Comparison of ENCODE assay signal across 19 cellular contexts in the genomic region with DNA sequence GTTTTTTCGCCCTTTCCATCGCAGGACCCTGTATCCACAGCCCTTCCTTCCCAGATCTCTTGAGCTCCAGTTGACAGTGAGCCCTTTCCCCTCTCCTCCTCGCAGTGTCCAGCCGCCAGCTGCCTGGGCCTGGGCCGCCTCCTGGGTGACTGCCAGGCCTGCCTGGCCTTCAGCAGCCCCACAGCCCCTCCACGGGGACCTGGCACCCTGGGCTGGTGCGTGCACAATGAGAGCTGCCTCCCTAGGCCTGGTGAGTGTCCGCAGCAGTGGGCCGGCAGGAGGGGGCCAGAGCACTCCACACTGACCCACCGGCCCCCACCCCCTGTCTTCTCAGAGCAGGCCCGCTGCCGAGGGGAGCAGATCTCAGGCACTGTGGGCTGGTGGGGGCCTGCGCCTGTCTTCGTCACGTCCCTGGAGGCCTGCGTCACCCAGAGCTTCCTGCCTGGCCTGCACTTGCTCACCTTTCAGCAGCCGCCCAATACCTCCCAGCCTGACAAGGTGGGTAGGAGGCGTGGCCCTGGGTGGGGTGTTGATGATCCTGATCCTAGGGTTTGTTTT. TPM values are rescaled to one million over a fixed set of nuclear protein-coding genes. Genes with fewer than 3 reads are reported as not detected.
DNase-seq lines count a peak whose midpoint lies in the region; ATAC-seq and TF ChIP-seq lines count a peak whose summit lies in the region.
"Had no signal": no experiment of that assay in that cellular context is flagged by ENCODE, and none has a peak within 500 bp of the region (broad histone marks: within the 10 kb centered on the region; RNA-seq: fewer than 3 reads in every experiment).

No MANE protein-coding gene starts in this region.

- no peaks in the 10 kb centered on the region for H3K79me2 ChIP-seq in neural progenitor cell (ENCODE audit: low read depth)

- no peaks in the 10 kb centered on the region for H3K27me3 ChIP-seq in neural progenitor cell
- no peaks in the 10 kb centered on the region for H3K27me3 ChIP-seq in upper lobe of right lung
- H3K27me3 ChIP-seq: BLaER1 had no signal

- ATAC-seq in Right ventricle myocardium inferior: no peak
- peak; percentile 32 for ATAC-seq in upper lobe of right lung
- ATAC-seq in activated CD4-positive, CD25-positive, alpha-beta regulatory T cell treated with anti-CD3 and anti-CD28 coated beads, Interleukin-2, amount 50 U/mL, for 24 hours: no peak
- ATAC-seq in HG03095 (IDR thresholded peaks at IDR 0.05; ENCODE audit: unreplicated experiment): no peak

- H3K4me3 ChIP-seq in neural progenitor cell (no peak overlapping the region), upper lobe of right lung (no peak overlapping the region)
- H3K4me3 ChIP-seq: BLaER1, GM23338 had no signal

- H3K27ac ChIP-seq in neural progenitor cell: no peak overlapping the region
- no peak overlapping the region for H3K27ac ChIP-seq in upper lobe of right lung
- H3K27ac ChIP-seq: 22Rv1, BLaER1 had no signal

- TF ChIP-seq CTCF in endothelial cell (IDR thresholded peaks at IDR 0.05; ENCODE audit: unreplicated experiment) (no peak), neural progenitor cell (IDR thresholded peaks at IDR 0.05) (no peak), upper lobe of right lung (IDR thresholded peaks at IDR 0.05) (no peak)

- H3K36me3 Mint-ChIP-seq in endothelial cell (ENCODE audit: low read depth, unreplicated experiment): peaks cover 31% of the 10 kb centered on the region
- H3K36me3 Mint-ChIP-seq in neural progenitor cell: peaks cover 28% of the 10 kb centered on the region

- H3K27me3 Mint-ChIP-seq in endothelial cell (ENCODE audit: unreplicated experiment) (peaks cover 7% of the 10 kb centered on the region), neural progenitor cell (ENCODE audit: insufficient read depth, low read depth) (peaks cover 10% of the 10 kb centered on the region)
- H3K27me3 Mint-ChIP-seq: CD4-positive, alpha-beta memory T cell; IgD-negative memory B cell had no signal

- intact Hi-C loops in Right ventricle myocardium inferior (cut with DNase I): no loop called here
- intact Hi-C loops in cardiac septum (cut with DNase I): no loop called here
- intact Hi-C loops in upper lobe of right lung (cut with DNase I): no loop called here

- H3K4me3 Mint-ChIP-seq in endothelial cell (ENCODE audit: unreplicated experiment) (peak overlapping the region; percentile 67), neural progenitor cell (no peak overlapping the region)
- H3K4me3 Mint-ChIP-seq: CD14-positive monocyte; CD4-positive, alpha-beta memory T cell; GM23338; IgD-negative memory B cell had no signal

- H3K9ac ChIP-seq in neural progenitor cell: no peak overlapping the region
- H3K9ac ChIP-seq: BLaER1 had no signal

- H3K9me3 Mint-ChIP-seq in endothelial cell (ENCODE audit: unreplicated experiment) (no peaks in the 10 kb centered on the region), neural progenitor cell (no peaks in the 10 kb centered on the region)
- H3K9me3 Mint-ChIP-seq: CD14-positive monocyte; CD4-positive, alpha-beta memory T cell; GM23338; H9; IgD-negative memory B cell had no signal

- DNase-seq in Right ventricle myocardium inferior (ENCODE audit: missing footprints) (peak; percentile 34), cardiac septum (ENCODE audit: low spot score) (no peak), endothelial cell (ENCODE audit: low spot score) (no peak), neural progenitor cell (ENCODE audit: low spot score) (no peak), upper lobe of right lung (no peak), NCI-H1436 treated with DMSO at 0.1 percent for 48 hours (lab: John Stamatoyannopoulos, UW) (no peak)
- DNase-seq: CD4-positive, alpha-beta memory T cell; DMS153; DMS79; GDM1; H9 had no signal

- H3K4me2 ChIP-seq in neural progenitor cell: no peak overlapping the region
- H3K4me2 ChIP-seq: BLaER1, GM23338 had no signal

- H3K9me3 ChIP-seq in neural progenitor cell (ENCODE audit: low read depth) (no peaks in the 10 kb centered on the region), upper lobe of right lung (no peaks in the 10 kb centered on the region)
- H3K9me3 ChIP-seq: BLaER1 had no signal

- H3K4me1 ChIP-seq in neural progenitor cell (no peaks in the 10 kb centered on the region), upper lobe of right lung (no peaks in the 10 kb centered on the region)
- H3K4me1 ChIP-seq: BLaER1 had no signal

- H3F3A ChIP-seq in neural progenitor cell (ENCODE audit: low read depth): no peaks in the 10 kb centered on the region

- no peaks in the 10 kb centered on the region for H4K20me1 ChIP-seq in neural progenitor cell (ENCODE audit: low read depth)
- H4K20me1 ChIP-seq: BLaER1 had no signal

- H2AFZ ChIP-seq in neural progenitor cell (replicated peaks): no peak overlapping the region
- H2AFZ ChIP-seq: GM23338 had no signal

- no peaks in the 10 kb centered on the region for H3K36me3 ChIP-seq in neural progenitor cell
- peaks cover 11% of the 10 kb centered on the region for H3K36me3 ChIP-seq in upper lobe of right lung

- H3K27ac Mint-ChIP-seq in endothelial cell (ENCODE audit: unreplicated experiment): no peak overlapping the region
- peak overlapping the region; percentile 95 for H3K27ac Mint-ChIP-seq in neural progenitor cell
- H3K27ac Mint-ChIP-seq: CD14-positive monocyte; CD4-positive, alpha-beta memory T cell; GM23338; IgD-negative memory B cell had no signal

- no peaks in the 10 kb centered on the region for H3K4me1 Mint-ChIP-seq in endothelial cell (ENCODE audit: unreplicated experiment)
- H3K4me1 Mint-ChIP-seq in neural progenitor cell: no peaks in the 10 kb centered on the region
- H3K4me1 Mint-ChIP-seq: CD4-positive, alpha-beta memory T cell; GM23338; H9; IgD-negative memory B cell had no signal

RNA-seq across cellular contexts. Expression of a gene that starts 19.0 kb away (rescaled TPM):
- total RNA-seq in Right ventricle myocardium inferior: 32.6 TPM
- 45.8 TPM for total RNA-seq in cardiac septum
- total RNA-seq in endothelial cell (ENCODE audit: unreplicated experiment): 69.3 TPM
- total RNA-seq in neural progenitor cell (ENCODE audit: low replicate concordance): 7.3 and 21.4 TPM in 2 replicates
- total RNA-seq in upper lobe of right lung: 18.4 TPM

RNA-seq across cellular contexts. Expression of a gene that starts 31.3 kb away (rescaled TPM):
- total RNA-seq in Right ventricle myocardium inferior: 0.16 TPM
- 0.24 TPM for total RNA-seq in cardiac septum
- 3.9 TPM for total RNA-seq in endothelial cell (ENCODE audit: unreplicated experiment)
- total RNA-seq in neural progenitor cell (ENCODE audit: low replicate concordance): 0.37 and 6.6 TPM in 2 replicates
- total RNA-seq in upper lobe of right lung: 0.35 TPM
- total RNA-seq: CD4-positive, alpha-beta memory T cell had no signal

RNA-seq across cellular contexts. Expression of a gene that starts 42.0 kb away (rescaled TPM):
- total RNA-seq in Right ventricle myocardium inferior (3.7 TPM), cardiac septum (4.0 TPM), endothelial cell (ENCODE audit: unreplicated experiment) (61.4 TPM), neural progenitor cell (ENCODE audit: low replicate concordance) (63.2 and 106 TPM in 2 replicates), upper lobe of right lung (13.2 TPM)

RNA-seq across cellular contexts. Expression of a gene that starts 42.5 kb away (rescaled TPM):
- total RNA-seq in Right ventricle myocardium inferior (0.51 TPM), cardiac septum (0.16 TPM), endothelial cell (ENCODE audit: unreplicated experiment) (1.1 TPM), neural progenitor cell (ENCODE audit: low replicate concordance) (1.0 TPM in 2 replicates), upper lobe of right lung (0.52 TPM)

RNA-seq across cellular contexts. Expression of a gene that starts 45.7 kb away (rescaled TPM):
- total RNA-seq in Right ventricle myocardium inferior (0.87 TPM), cardiac septum (0.67 TPM), endothelial cell (ENCODE audit: unreplicated experiment) (4.1 TPM), neural progenitor cell (ENCODE audit: low replicate concordance) (2.9 and 3.2 TPM in 2 replicates), upper lobe of right lung (0.87 TPM)
- total RNA-seq: A673; CD4-positive, alpha-beta memory T cell had no signal
